In genomic region chr16:1420540-1421205, GRCh38 we compare ENCODE assay signal across 8 cellular contexts. TPM values are rescaled to one million over a fixed set of nuclear protein-coding genes. Genes with fewer than 3 reads are reported as not detected.
DNase-seq lines count a peak whose midpoint lies in the region; ATAC-seq and TF ChIP-seq lines count a peak whose summit lies in the region.

UQCC4 (minus strand) TSS chr16:1420747; CDS start chr16:1420723, 24 bp downstream.

- peak; percentile 99 for DNase-seq in EH (ENCODE audit: low read depth)
- peak; percentile 99 for DNase-seq in H4 (ENCODE audit: low spot score)
- peak; percentile 98 for DNase-seq in LoVo (ENCODE audit: low spot score)
- peak; percentile 97 for DNase-seq in RWPE2 (ENCODE audit: low spot score)
- peak; percentile 99 for DNase-seq in activated T-helper 9 cell treated with anti-CD3 and anti-CD28 coated beads, Interleukin-2, amount 50 U/mL, for 16 hours (ENCODE audit: low read depth)
- peak; percentile 98 for DNase-seq in fibroblast of peridontal ligament (ENCODE audit: extremely low read depth)
- peak; percentile 99 for DNase-seq in natural killer cell treated with Interleukin-12 subunit alpha and Interleukin-12 subunit beta and Interleukin-15 and Interleukin-18, amount 100 ng/mL, for 72 hours (ENCODE audit: low spot score)
- peak; percentile 100 for DNase-seq in stimulated activated naive CD8-positive, alpha-beta T cell treated with anti-CD3 and anti-CD28 coated beads, Interleukin-15, Interleukin-2, amounts not matched to agents 100 U/mL and 50 U/mL, for 24 hours

- no peaks in the 10 kb centered on the region for H3K27me3 Mint-ChIP-seq in natural killer cell treated with Interleukin-12 subunit alpha and Interleukin-12 subunit beta and Interleukin-15 and Interleukin-18, amount 100 ng/mL, for 72 hours

- H3K36me3 ChIP-seq in RWPE2 (ENCODE audit: low read depth): peaks cover 5% of the 10 kb centered on the region; the same call in 1 of the 2 replicates

- H3K9me3 Mint-ChIP-seq in natural killer cell treated with Interleukin-12 subunit alpha and Interleukin-12 subunit beta and Interleukin-15 and Interleukin-18, amount 100 ng/mL, for 72 hours: no peaks in the 10 kb centered on the region

- peak within 1 kb of the TSS; percentile 84 for H3K4me3 Mint-ChIP-seq in natural killer cell treated with Interleukin-12 subunit alpha and Interleukin-12 subunit beta and Interleukin-15 and Interleukin-18, amount 100 ng/mL, for 72 hours

- H3K36me3 Mint-ChIP-seq in natural killer cell treated with Interleukin-12 subunit alpha and Interleukin-12 subunit beta and Interleukin-15 and Interleukin-18, amount 100 ng/mL, for 72 hours: no peaks in the 10 kb centered on the region

- H3K4me1 ChIP-seq in RWPE2 (ENCODE audit: insufficient read depth, poor library complexity, severe bottlenecking): peaks cover 4% of the 10 kb centered on the region

- peak; percentile 94 for ATAC-seq in RWPE2 (ENCODE audit: low read depth)
- peak; percentile 96 to 97 for ATAC-seq in natural killer cell treated with Interleukin-12 subunit alpha and Interleukin-12 subunit beta and Interleukin-15 and Interleukin-18, amount 100 ng/mL, for 72 hours
- peak; percentile 96 for ATAC-seq in stimulated activated naive CD8-positive, alpha-beta T cell treated with anti-CD3 and anti-CD28 coated beads, Interleukin-15, Interleukin-2, amounts not matched to agents 100 U/mL and 50 U/mL, for 24 hours

- peak within 1 kb of the TSS; percentile 96 for H3K4me3 ChIP-seq in RWPE2 (ENCODE audit: severe bottlenecking)

- no peak for TF ChIP-seq CTCF in RWPE2 (IDR thresholded peaks at IDR 0.05; ENCODE audit: poor library complexity, severe bottlenecking)

- peaks cover 4% of the 10 kb centered on the region for H3K9me3 ChIP-seq in RWPE2 (ENCODE audit: severe bottlenecking)

- H3K27ac ChIP-seq in RWPE2 (ENCODE audit: poor library complexity, severe bottlenecking): peak within 1 kb of the TSS; percentile 54

- peak within 1 kb of the TSS; percentile 90 to 99 for H3K27ac Mint-ChIP-seq in natural killer cell treated with Interleukin-12 subunit alpha and Interleukin-12 subunit beta and Interleukin-15 and Interleukin-18, amount 100 ng/mL, for 72 hours

- no peaks in the 10 kb centered on the region for H3K27me3 ChIP-seq in RWPE2 (ENCODE audit: insufficient read depth, poor library complexity, severe bottlenecking)

- peaks cover 0 to 16% of the 10 kb centered on the region in 2 donors for H3K4me1 Mint-ChIP-seq in natural killer cell treated with Interleukin-12 subunit alpha and Interleukin-12 subunit beta and Interleukin-15 and Interleukin-18, amount 100 ng/mL, for 72 hours (ENCODE audit: low read depth in 2 of 2)

RNA-seq across cellular contexts. Expression of gene UQCC4, which starts in this region (rescaled TPM):
- total RNA-seq in H4 (2014; rRNA removed; shearing (Covaris generic)): 24.8 and 40.7 TPM in 2 replicates
- 10 to 100 TPM; 18.4 to 31.1 TPM for total RNA-seq in natural killer cell treated with Interleukin-12 subunit alpha and Interleukin-12 subunit beta and Interleukin-15 and Interleukin-18, amount 100 ng/mL, for 72 hours

Comparison
In these comparisons a context has a peak if more than half of its experiments do, and no peak if none do; other contexts are left out.
1. Peak in every context shown above with its lines: DNase-seq, ATAC-seq, H3K4me3 ChIP-seq and H3K27ac ChIP-seq.